ENCODE assay signal across 10 cellular contexts in genomic region chr17:76054112-76054476, GRCh38. TPM values are rescaled to one million over a fixed set of nuclear protein-coding genes. Genes with fewer than 3 reads are reported as not detected.
DNase-seq lines count a peak whose midpoint lies in the region; ATAC-seq and TF ChIP-seq lines count a peak whose summit lies in the region.
"Had no signal": no experiment of that assay in that cellular context is flagged by ENCODE, and none has a peak within 500 bp of the region (broad histone marks: within the 10 kb centered on the region; RNA-seq: fewer than 3 reads in every experiment).

No MANE protein-coding gene starts in this region.

- TF ChIP-seq CTCF in Calu3 (IDR thresholded peaks at IDR 0.05; ENCODE audit: unreplicated experiment) (no peak), nephron progenitor cell (IDR thresholded peaks at IDR 0.05) (no peak), stomach (IDR thresholded peaks at IDR 0.05) (no peak)

- H3K27me3 ChIP-seq in stomach = no peaks in the 10 kb centered on the region

- no peak for TF ChIP-seq EP300 in stomach (IDR thresholded peaks at IDR 0.05)

- no TSS peak for BruUV-seq in Calu3 (replicated peaks; lab: Mats Ljungman, UMichigan)

- no peaks in the 10 kb centered on the region for H3K9me3 ChIP-seq in stomach

- H3K27ac ChIP-seq in epithelial cell of prostate = peak overlapping the region; percentile 88
- H3K27ac ChIP-seq in stomach = peak overlapping the region in 2 of 5 donors; percentile 38 to 47

- H3K27ac Mint-ChIP-seq in Calu3 (ENCODE audit: unreplicated experiment) = peak overlapping the region; percentile 98
- H3K27ac Mint-ChIP-seq in nephron progenitor cell = peak overlapping the region; percentile 86
- H3K27ac Mint-ChIP-seq: CD4-positive, alpha-beta T cell had no signal

- CTCF ChIA-PET in Calu3 (lab: Charles Lee) = interaction anchor here (1.8 kb wide), 1 partner anchor 40 kb away, joined by 14 read pairs; no protein-coding TSS in a partner anchor

- WGBS in stomach, 5 donors = 84 to 89% (median 86%) methylated on average over 4 of the region's 4 CpGs

- H3K9me3 Mint-ChIP-seq in Calu3 (ENCODE audit: low read depth, unreplicated experiment) = no peaks in the 10 kb centered on the region
- no peaks in the 10 kb centered on the region for H3K9me3 Mint-ChIP-seq in nephron progenitor cell
- H3K9me3 Mint-ChIP-seq: CD4-positive, alpha-beta T cell had no signal

- peak; percentile 59 for DNase-seq in Calu3
- DNase-seq in NCI-H226 = peak; percentile 20
- DNase-seq in epithelial cell of prostate (ENCODE audit: low read depth, low spot score) = peak; percentile 60
- DNase-seq in nephron progenitor cell = no peak
- DNase-seq in NCI-H82 treated with DMSO at 0.1 percent for 48 hours (lab: John Stamatoyannopoulos, UW; ENCODE audit: unreplicated experiment) = no peak
- DNase-seq in stomach = no peak
- DNase-seq: CD4-positive, alpha-beta T cell; NCI-H1436 treated with DMSO at 0.1 percent for 48 hours had no signal

- H3K4me1 Mint-ChIP-seq in Calu3 (ENCODE audit: low read depth, unreplicated experiment) (peaks cover 69% of the 10 kb centered on the region), nephron progenitor cell (peaks cover 16% of the 10 kb centered on the region)

- ATAC-seq in HG02588 (IDR thresholded peaks at IDR 0.05; ENCODE audit: unreplicated experiment) = no peak
- no peak for ATAC-seq in HG02610 (IDR thresholded peaks at IDR 0.05; ENCODE audit: unreplicated experiment)

- H3K4me1 ChIP-seq in stomach = peaks cover 0 to 33% (median 11%) of the 10 kb centered on the region in 4 donors

- H3K36me3 Mint-ChIP-seq in Calu3 (ENCODE audit: insufficient read depth, unreplicated experiment) (peaks cover 91% of the 10 kb centered on the region), nephron progenitor cell (ENCODE audit: low read depth) (peaks cover 70% of the 10 kb centered on the region)

- peaks cover 63 to 100% (median 98%) of the 10 kb centered on the region in 4 donors for H3K36me3 ChIP-seq in stomach

- TF ChIP-seq POLR2A in stomach (IDR thresholded peaks at IDR 0.05) = no peak

- H3K4me3 Mint-ChIP-seq in Calu3 (ENCODE audit: low read depth, unreplicated experiment) (peak overlapping the region; percentile 68), nephron progenitor cell (no peak overlapping the region)
- H3K4me3 Mint-ChIP-seq: CD4-positive, alpha-beta T cell had no signal

- H3K4me3 ChIP-seq in stomach = no peak overlapping the region

- H3K27me3 Mint-ChIP-seq in Calu3 (ENCODE audit: unreplicated experiment) (no peaks in the 10 kb centered on the region), nephron progenitor cell (ENCODE audit: low read depth, poor library complexity) (no peaks in the 10 kb centered on the region)
- H3K27me3 Mint-ChIP-seq: CD4-positive, alpha-beta T cell had no signal

- intact Hi-C loops in Calu3 (cut with micrococcal nuclease; ENCODE audit: unreplicated experiment) = no loop called here
- intact Hi-C loops in stomach (cut with DNase I; ENCODE audit: low total_unique reads) = no loop called here

RNA-seq across cellular contexts. Expression of gene SRP68, which starts 18.2 kb away (rescaled TPM):
- 80.7 and 84.5 TPM in 2 replicates for total RNA-seq in Calu3 (2022)
- 10 to 100 TPM; 24.6 to 49.8 (median 47.8) TPM for total RNA-seq in stomach
- polyA plus RNA-seq in stomach = 10 to 100 TPM; 36.9 to 46.4 (median 39.3) TPM

RNA-seq across cellular contexts. Expression of gene GALR2, which starts 20.5 kb away (rescaled TPM):
- total RNA-seq in Calu3 (2022) = 0.27 and 0.61 TPM in 2 replicates
- not detected for total RNA-seq in stomach
- under 1 TPM in 1 of 3 donors, not detected in 2; 0.48 TPM for polyA plus RNA-seq in stomach

RNA-seq across cellular contexts. Expression of gene ZACN, which starts 24.9 kb away (rescaled TPM):
- 0.17 and 0.34 TPM in 2 replicates for total RNA-seq in Calu3 (2022)
- not detected for total RNA-seq in stomach
- 1 to 10 TPM in 2 of 3 donors, under 1 TPM in 1; 1.00 to 1.9 (median 1.4) TPM for polyA plus RNA-seq in stomach

RNA-seq across cellular contexts. Expression of gene EVPL, which starts 27.0 kb away (rescaled TPM):
- total RNA-seq in Calu3 (2022) = 51.8 and 59.7 TPM in 2 replicates
- 10 to 100 TPM in 2 of 5 donors, 1 to 10 TPM in 3; 1.2 to 89.8 (median 9.7) TPM for total RNA-seq in stomach
- 100 to 1,000 TPM in 1 of 3 donors, 1 to 10 TPM in 2; 1.8 to 105 (median 8.2) TPM for polyA plus RNA-seq in stomach

RNA-seq across cellular contexts. Expression of gene EXOC7, which starts 49.5 kb away (rescaled TPM):
- 122 and 137 TPM in 2 replicates for total RNA-seq in Calu3 (2022)
- 100 to 1,000 TPM in 2 of 5 donors, 10 to 100 TPM in 3; 65.7 to 280 (median 80.3) TPM for total RNA-seq in stomach
- polyA plus RNA-seq in stomach = 10 to 100 TPM; 31.8 to 47.2 (median 33.2) TPM

Comparison
In these comparisons a context has a peak if more than half of its experiments do, and no peak if none do; other contexts are left out.
1. DNase-seq: peak in Calu3 (single experiment), NCI-H226 (single experiment) and epithelial cell of prostate (single experiment); none in nephron progenitor cell (single experiment), NCI-H82 treated with DMSO at 0.1 percent for 48 hours (single experiment) and stomach (single experiment).